In the genomic region with DNA sequence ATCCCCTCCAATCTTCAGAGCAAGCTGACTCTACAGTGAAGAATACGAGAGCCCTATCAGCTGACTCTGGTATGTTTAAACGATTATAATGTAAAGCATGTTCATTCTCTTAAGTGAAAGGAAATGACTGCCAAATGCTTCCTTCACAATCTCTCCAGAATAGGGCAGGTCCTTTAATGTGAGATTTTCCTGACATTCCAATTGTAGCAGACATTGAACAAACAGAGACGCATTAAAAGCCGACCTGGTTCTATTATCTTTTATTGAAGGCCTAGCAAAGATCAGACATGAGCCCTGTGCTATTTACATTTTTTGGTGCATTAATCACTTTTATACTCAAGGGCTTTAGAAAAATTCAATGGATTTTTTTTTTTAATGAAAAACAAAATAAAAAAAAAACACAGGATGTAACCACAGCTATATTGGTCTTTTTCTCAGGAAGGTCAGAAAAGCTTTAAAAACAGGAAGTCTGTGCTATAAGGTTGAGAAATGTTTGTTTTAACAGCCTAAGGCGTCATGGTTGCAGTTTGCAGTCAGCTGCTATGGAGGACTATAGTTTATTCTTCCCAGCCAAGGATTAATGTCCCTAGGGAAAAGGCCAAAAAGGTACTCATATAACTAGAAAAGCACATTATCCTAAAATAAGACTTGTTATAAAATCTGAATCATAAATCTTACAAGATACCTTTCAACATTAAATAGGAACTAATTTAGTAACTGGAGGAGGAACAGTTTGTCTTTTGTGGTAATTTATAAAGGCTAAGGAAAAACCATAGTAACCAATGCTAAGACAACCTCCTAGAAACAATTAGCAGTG, we compare ENCODE assay signal across 9 cellular contexts.
DNase-seq lines count a peak whose midpoint lies in the region; TF ChIP-seq lines count a peak whose summit lies in the region.
"Had no signal": no experiment of that assay in that cellular context is flagged by ENCODE, and none has a peak within 500 bp of the region (broad histone marks: within the 10 kb centered on the region; RNA-seq: fewer than 3 reads in every experiment).

No MANE protein-coding gene starts in this region.

- H4K20me1 ChIP-seq in osteoblast (ENCODE audit: insufficient read depth, low read length) (no peaks in the 10 kb centered on the region), Karpas-422 (ENCODE audit: insufficient read depth, low read depth, low read length) (peaks cover 15% of the 10 kb centered on the region)

- no peak overlapping the region for H3K9ac ChIP-seq in Karpas-422 (ENCODE audit: low read length)

- H3K4me3 ChIP-seq in osteoblast (ENCODE audit: insufficient read depth, low read length) = peak overlapping the region; percentile 46
- no peak overlapping the region for H3K4me3 ChIP-seq in Karpas-422 (ENCODE audit: low read length)

- H3K9me3 ChIP-seq in osteoblast (ENCODE audit: low read depth, low read length) = no peaks in the 10 kb centered on the region
- no peaks in the 10 kb centered on the region for H3K9me3 ChIP-seq in Karpas-422 (ENCODE audit: low read length)

- H3K27me3 ChIP-seq in osteoblast (ENCODE audit: insufficient read depth, low read length) (no peaks in the 10 kb centered on the region), Karpas-422 (ENCODE audit: low read length) (no peaks in the 10 kb centered on the region)

- DNase-seq in NCI-H2107 treated with DMSO at 0.1 percent for 48 hours (lab: John Stamatoyannopoulos, UW; ENCODE audit: unreplicated experiment) (peak; percentile 4), NCI-H2107 (lab: John Stamatoyannopoulos, UW) (no peak), NCI-H1930 (lab: John Stamatoyannopoulos, UW) (peak; percentile 90 to 95), T1000 (lab: John Stamatoyannopoulos, UW) (peak; percentile 23), fibroblast of peridontal ligament (ENCODE audit: extremely low read depth) (peak; percentile 91), osteoblast (ENCODE audit: insufficient read length, low spot score, missing footprints) (peak; percentile 87), Karpas-422 (no peak), Ammon's horn (ENCODE audit: low spot score) (no peak)

- H2AFZ ChIP-seq in osteoblast (ENCODE audit: low read length) (peak overlapping the region; percentile 37), Karpas-422 (ENCODE audit: low read length) (no peak overlapping the region)

- peaks cover under 1% of the 10 kb centered on the region for H3K79me2 ChIP-seq in osteoblast (ENCODE audit: insufficient read depth, low read length)
- H3K79me2 ChIP-seq in Karpas-422 (ENCODE audit: low read length) = no peaks in the 10 kb centered on the region

- H3K27ac ChIP-seq in osteoblast (ENCODE audit: low read depth, low read length) (peak overlapping the region; percentile 93), Karpas-422 (ENCODE audit: low read length) (no peak overlapping the region)
- H3K27ac ChIP-seq: C4-2B had no signal

- H3K4me1 ChIP-seq in osteoblast (ENCODE audit: insufficient read depth, low read length) (peaks cover 29% of the 10 kb centered on the region), Karpas-422 (ENCODE audit: low read length) (no peaks in the 10 kb centered on the region)

- TF ChIP-seq CTCF in osteoblast (IDR thresholded peaks at IDR 0.05; ENCODE audit: extremely low read depth, low read depth, low read length) = no peak

- H3K36me3 ChIP-seq in osteoblast (ENCODE audit: insufficient read depth, low read length) (no peaks in the 10 kb centered on the region), Karpas-422 (ENCODE audit: insufficient read depth, low read length) (no peaks in the 10 kb centered on the region)

- H3K4me2 ChIP-seq in osteoblast (ENCODE audit: insufficient read depth, low read length) (peak overlapping the region; percentile 81), Karpas-422 (ENCODE audit: low read depth, low read length, poor library complexity, severe bottlenecking) (no peak overlapping the region)

- H3K9me2 ChIP-seq in Karpas-422 (replicated peaks; ENCODE audit: insufficient read depth, low read length) = no peaks in the 10 kb centered on the region

Comparison
In these comparisons a context has a peak if more than half of its experiments do, and no peak if none do; other contexts are left out.
1. DNase-seq: peak in NCI-H2107 treated with DMSO at 0.1 percent for 48 hours (single experiment), NCI-H1930 (2 of 2), T1000 (single experiment), fibroblast of peridontal ligament (single experiment) and osteoblast (single experiment); none in NCI-H2107 (single experiment), Karpas-422 (single experiment) and Ammon's horn (single experiment).